In the genomic region with DNA sequence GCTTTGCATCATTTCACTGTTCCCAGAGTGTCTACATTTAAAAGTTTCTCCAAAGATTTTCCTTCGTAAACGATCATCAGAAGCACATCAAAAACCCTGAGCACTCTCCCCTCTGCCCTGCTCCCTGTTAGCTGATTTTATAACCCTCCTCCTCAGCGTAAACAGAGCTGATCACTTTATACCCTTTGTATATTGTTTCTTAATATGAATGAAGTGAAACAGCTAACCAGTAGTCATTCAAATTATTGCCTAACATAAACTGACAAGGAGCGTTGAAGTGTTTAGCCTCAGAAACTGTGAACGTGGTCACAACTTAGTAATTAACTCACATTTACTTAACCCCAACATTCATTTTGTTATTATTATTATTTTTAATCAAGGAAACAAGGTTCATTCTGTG, we compare ENCODE assay signal across 25 cellular contexts.
"Had no signal": no experiment of that assay in that cellular context is flagged by ENCODE, and none has a peak within 500 bp of the region (broad histone marks: within the 10 kb centered on the region; RNA-seq: fewer than 3 reads in every experiment).

No MANE protein-coding gene starts in this region.

- H3K4me2 ChIP-seq: neural progenitor cell had no signal

- H3K79me2 ChIP-seq: parathyroid adenoma had no signal

- H3K9ac ChIP-seq: neural progenitor cell, parathyroid adenoma had no signal

- H2AFZ ChIP-seq: neural progenitor cell, parathyroid adenoma had no signal

- H3K27ac ChIP-seq: neural progenitor cell, ovary, parathyroid adenoma, psoas muscle, right lobe of liver, sigmoid colon, stomach, thoracic aorta, thyroid gland, tibial nerve, uterus had no signal

- H3K4me1 ChIP-seq: neural progenitor cell, parathyroid adenoma, psoas muscle, right lobe of liver, stomach, thyroid gland, tibial nerve, upper lobe of right lung, uterus had no signal

- DNase-seq: naive thymus-derived CD8-positive, alpha-beta T cell; occipital lobe; ovary; psoas muscle; right cardiac atrium; right lobe of liver; sigmoid colon; small intestine; stimulated activated CD4-positive, alpha-beta T cell treated with anti-CD3 and anti-CD28 coated beads, Interleukin-15, amount 100 ng/mL, for 24 hours; stimulated activated CD4-positive, alpha-beta T cell treated with anti-CD3 and anti-CD28 coated beads, Interleukin-2, amount 100 ng/mL, for 24 hours; stimulated activated CD4-positive, alpha-beta T cell treated with anti-CD3 and anti-CD28 coated beads, Interleukin-2, amount 100 ng/mL, for 48 hours; stimulated activated CD4-positive, alpha-beta T cell treated with anti-CD3 and anti-CD28 coated beads, Interleukin-4, amount 100 ng/mL, for 24 hours; stimulated activated naive B cell treated with anti-CD40 and anti-IgM and Interleukin-4, amounts not matched to agents 10 μg/mL and 1 μg/mL and 100 μg/mL, for 72 hours; stimulated activated naive CD4-positive, alpha-beta T cell treated with Interleukin-2 at 50 U/mL for 16 hours; stomach; thyroid gland; trophoblast cell; upper lobe of right lung; uterus had no signal

- H3K36me3 ChIP-seq: neural progenitor cell, ovary, right lobe of liver, sigmoid colon, stomach, thoracic aorta, thyroid gland, tibial nerve, upper lobe of right lung, uterus had no signal

- H3K4me3 ChIP-seq: neural progenitor cell, ovary, psoas muscle, right lobe of liver, sigmoid colon, stomach, thoracic aorta, thyroid gland, tibial nerve, upper lobe of right lung, uterus had no signal

- H3K9me3 ChIP-seq: ovary, psoas muscle, right lobe of liver, sigmoid colon, thoracic aorta, thyroid gland, upper lobe of right lung, uterus had no signal

- H3K27me3 ChIP-seq: ovary, right lobe of liver, sigmoid colon, thyroid gland, uterus had no signal

- ATAC-seq: naive thymus-derived CD8-positive, alpha-beta T cell; natural killer cell treated with Interleukin-12 subunit alpha and Interleukin-12 subunit beta and Interleukin-15 and Interleukin-18, amount 100 ng/mL, for 72 hours; psoas muscle; right cardiac atrium; right lobe of liver; stimulated activated effector memory CD8-positive, alpha-beta T cell treated with anti-CD3 and anti-CD28 coated beads, Interleukin-12 subunit alpha, Interleukin-12 subunit beta, amount 100 ng/mL, for 72 hours; stimulated activated naive B cell treated with anti-CD40 and anti-IgM and Interleukin-4, amounts not matched to agents 10 μg/mL and 1 μg/mL and 100 μg/mL, for 72 hours had no signal
